In genomic region chr12:28096649-28097048, GRCh38 we compare ENCODE assay signal across 29 cellular contexts.
"Had no signal": no experiment of that assay in that cellular context is flagged by ENCODE, and none has a peak within 500 bp of the region (broad histone marks: within the 10 kb centered on the region; RNA-seq: fewer than 3 reads in every experiment).

No MANE protein-coding gene starts in this region.

- H3K4me3 Mint-ChIP-seq: activated CD8-positive, alpha-beta T cell treated with anti-CD3 and anti-CD28 coated beads for 36 hours; activated naive CD8-positive, alpha-beta T cell treated with anti-CD3 and anti-CD28 coated beads for 36 hours; activated T-cell treated with anti-CD3 and anti-CD28 coated beads, Interleukin-2, amount 50 U/mL, for 72 hours; activated T-helper 17 cell treated with anti-CD3 and anti-CD28 coated beads, Interleukin-2, amount 50 U/mL, for 72 hours; central memory CD8-positive, alpha-beta T cell; T-cell; T-helper 17 cell had no signal

- H3K27me3 ChIP-seq: ascending aorta, cardiac muscle cell had no signal

- H3K4me1 Mint-ChIP-seq: activated naive CD8-positive, alpha-beta T cell treated with anti-CD3 and anti-CD28 coated beads for 36 hours; activated T-helper 17 cell treated with anti-CD3 and anti-CD28 coated beads, Interleukin-2, amount 50 U/mL, for 72 hours; central memory CD8-positive, alpha-beta T cell; T-cell; T-helper 17 cell had no signal

- H3K36me3 Mint-ChIP-seq: activated naive CD8-positive, alpha-beta T cell treated with anti-CD3 and anti-CD28 coated beads for 36 hours; T-cell had no signal

- ATAC-seq: activated CD8-positive, alpha-beta T cell treated with anti-CD3 and anti-CD28 coated beads for 36 hours; activated T-cell treated with anti-CD3 and anti-CD28 coated beads, Interleukin-2, amount 50 U/mL, for 72 hours; activated T-helper 17 cell treated with anti-CD3 and anti-CD28 coated beads, Interleukin-2, amount 50 U/mL, for 72 hours; Panc1; T-cell; T-helper 17 cell had no signal

- H3K36me3 ChIP-seq: ascending aorta, cardiac muscle cell, WERI-Rb-1 had no signal

- H3K9me3 ChIP-seq: ascending aorta had no signal

- DNase-seq: activated CD4-positive, alpha-beta T cell treated with anti-CD3 and anti-CD28 coated beads for 1 hour; activated CD4-positive, alpha-beta T cell treated with anti-CD3 and anti-CD28 coated beads for 48 hours; activated CD4-positive, alpha-beta T cell treated with anti-CD3 and anti-CD28 coated beads, Interleukin-2, amount 50 U/mL, for 4 hours; activated CD4-positive, CD25-positive, alpha-beta regulatory T cell; activated CD8-positive, alpha-beta T cell treated with anti-CD3 and anti-CD28 coated beads for 36 hours; activated effector memory CD4-positive, alpha-beta T cell treated with anti-CD3 and anti-CD28 coated beads, Interleukin-2, amount 50 U/mL, for 16 hours; activated naive CD4-positive, alpha-beta T cell; activated naive CD4-positive, alpha-beta T cell treated with anti-CD3 and anti-CD28 coated beads, Interleukin-2, amount 50 U/mL, for 16 hours; activated naive CD8-positive, alpha-beta T cell treated with anti-CD3 and anti-CD28 coated beads for 36 hours; activated T-cell treated with anti-CD3 and anti-CD28 coated beads, Interleukin-2, amount 50 U/mL, for 1 hour; activated T-cell treated with anti-CD3 and anti-CD28 coated beads, Interleukin-2, amount 50 U/mL, for 72 hours; amygdala; NCI-H1436 treated with DMSO at 0.1 percent for 48 hours; NCI-H1694 treated with DMSO at 0.1 percent for 48 hours; NCI-H2029; NCI-H2171 treated with DMSO at 0.1 percent for 48 hours; NCI-H2227 treated with DMSO at 0.1 percent for 48 hours; NCI-H446 treated with DMSO at 0.1 percent for 48 hours; NCI-H526; NCI-H774; SIG-M5; T-cell; T-helper 17 cell; WERI-Rb-1 had no signal

- H3K9me3 Mint-ChIP-seq: activated CD8-positive, alpha-beta T cell treated with anti-CD3 and anti-CD28 coated beads for 36 hours; activated naive CD8-positive, alpha-beta T cell treated with anti-CD3 and anti-CD28 coated beads for 36 hours; activated T-cell treated with anti-CD3 and anti-CD28 coated beads, Interleukin-2, amount 50 U/mL, for 72 hours; activated T-helper 17 cell treated with anti-CD3 and anti-CD28 coated beads, Interleukin-2, amount 50 U/mL, for 72 hours; central memory CD8-positive, alpha-beta T cell; T-cell had no signal

- H3K27ac ChIP-seq: ascending aorta, cardiac muscle cell, WERI-Rb-1 had no signal

- H3K4me3 ChIP-seq: ascending aorta, cardiac muscle cell had no signal

- H3K27ac Mint-ChIP-seq: activated CD8-positive, alpha-beta T cell treated with anti-CD3 and anti-CD28 coated beads for 36 hours; activated naive CD8-positive, alpha-beta T cell treated with anti-CD3 and anti-CD28 coated beads for 36 hours; activated T-cell treated with anti-CD3 and anti-CD28 coated beads, Interleukin-2, amount 50 U/mL, for 72 hours; activated T-helper 17 cell treated with anti-CD3 and anti-CD28 coated beads, Interleukin-2, amount 50 U/mL, for 72 hours; T-cell; T-helper 17 cell had no signal
